In the genomic region with DNA sequence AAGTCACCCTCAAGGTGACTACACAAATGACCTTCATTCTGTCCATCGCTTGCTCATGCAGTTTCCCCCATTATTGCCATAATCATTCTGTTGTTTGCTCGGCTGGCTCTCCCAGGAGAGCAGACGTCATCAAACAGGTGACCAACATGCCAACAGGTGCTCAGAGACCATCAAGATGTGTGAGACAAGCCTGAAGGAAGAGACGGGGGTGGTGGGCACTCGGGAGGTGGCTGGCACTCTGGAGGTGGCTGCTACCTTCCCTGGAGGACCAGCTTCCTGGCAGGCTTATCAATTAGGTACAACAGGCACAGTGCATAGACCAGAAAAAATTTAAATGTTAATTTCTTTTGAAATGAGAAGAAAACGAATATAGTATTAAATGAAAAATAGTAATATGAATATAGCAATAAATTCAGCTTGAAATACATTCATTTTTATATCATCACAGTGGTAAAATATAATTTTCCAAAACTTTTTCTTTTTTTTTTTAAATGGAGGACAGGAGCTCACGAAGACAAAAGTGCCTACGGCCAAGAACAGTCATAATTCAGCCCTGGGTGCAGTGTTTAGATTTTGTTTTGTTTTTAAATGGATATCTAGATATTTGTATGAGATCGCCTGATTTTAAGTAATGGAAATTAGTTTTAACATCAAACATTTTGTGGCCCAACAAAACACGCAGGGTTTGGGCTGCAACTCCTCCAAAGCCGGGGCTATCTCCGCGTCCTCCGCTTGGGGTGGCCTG, we compare ENCODE assay signal across 1 cellular context.
TF ChIP-seq lines count a peak whose summit lies in the region.

No MANE protein-coding gene starts in this region.

TF ChIP-seq in H1, 55 proteins besides CTCF, POLR2A, EP300 and RAD21 (continued from another document):
- TF ChIP-seq EZH2 (IDR thresholded peaks at IDR 0.05; ENCODE audit: low read depth, low read length, severe bottlenecking) = no peak
- TF ChIP-seq MAFK (IDR thresholded peaks at IDR 0.05; ENCODE audit: low read depth, low read length) = no peak
- TF ChIP-seq CHD1 (IDR thresholded peaks at IDR 0.05; ENCODE audit: low read depth, low read length) = no peak
- TF ChIP-seq RBBP5 (IDR thresholded peaks at IDR 0.05; ENCODE audit: borderline replicate concordance, low read depth, low read length) = no peak
- TF ChIP-seq RXRA (IDR thresholded peaks at IDR 0.05; ENCODE audit: insufficient read depth, low read depth, low read length) = no peak
- TF ChIP-seq EGR1 (IDR thresholded peaks at IDR 0.05; ENCODE audit: borderline replicate concordance, low read depth, low read length) = no peak
